In genomic region chr12:24950231-24950834, GRCh38 we compare ENCODE assay signal across 14 cellular contexts. TPM values are rescaled to one million over a fixed set of nuclear protein-coding genes. Genes with fewer than 3 reads are reported as not detected.
DNase-seq lines count a peak whose midpoint lies in the region; ATAC-seq and TF ChIP-seq lines count a peak whose summit lies in the region.
"Had no signal": no experiment of that assay in that cellular context is flagged by ENCODE, and none has a peak within 500 bp of the region (broad histone marks: within the 10 kb centered on the region; RNA-seq: fewer than 3 reads in every experiment).

No MANE protein-coding gene starts in this region.

- H3K9me3 ChIP-seq in ectodermal cell (ENCODE audit: control insufficient read depth, low read length) (no peaks in the 10 kb centered on the region), A673 (ENCODE audit: low read depth, low read length, poor library complexity, severe bottlenecking) (no peaks in the 10 kb centered on the region)
- H3K9me3 ChIP-seq: sigmoid colon had no signal

- TF ChIP-seq CTCF in GM13976 (IDR thresholded peaks at IDR 0.05; ENCODE audit: borderline replicate concordance, control extremely low read depth, extremely low read depth, insufficient read depth, missing control alignments), result no peak
- TF ChIP-seq CTCF in A673 (conservative IDR thresholded peaks at IDR 0.05; ENCODE audit: low read depth, low read length), result no peak

- POLR2A ChIA-PET in A673 (lab: Charles Lee; ENCODE audit: low non-redundant PET), result no interaction called here

- intact Hi-C loops in A673 (cut with micrococcal nuclease; ENCODE audit: unreplicated experiment), result no loop called here

- no peaks in the 10 kb centered on the region for H3K36me3 ChIP-seq in ectodermal cell (ENCODE audit: control insufficient read depth, insufficient read depth, low read length)
- no peaks in the 10 kb centered on the region for H3K36me3 ChIP-seq in A673 (ENCODE audit: insufficient read depth, low read length, poor library complexity, severe bottlenecking)
- H3K36me3 ChIP-seq: sigmoid colon had no signal

- H3K4me3 ChIP-seq in ectodermal cell (ENCODE audit: insufficient read depth, low read depth, low read length) (no peak overlapping the region), A673 (ENCODE audit: low read depth, low read length, poor library complexity, severe bottlenecking) (no peak overlapping the region)
- H3K4me3 ChIP-seq: sigmoid colon had no signal

- H3K4me1 ChIP-seq in ectodermal cell (ENCODE audit: control insufficient read depth, insufficient read depth, low read length) (no peaks in the 10 kb centered on the region), A673 (ENCODE audit: insufficient read depth, low read length, poor library complexity, severe bottlenecking) (peaks cover 22% of the 10 kb centered on the region)

- 91 to 92% methylated on average over 3 of the region's 3 CpGs for WGBS in ectodermal cell, 2 experiments

- no TSS peak for BruUV-seq in A673 (replicated peaks; lab: Mats Ljungman, UMichigan)

- H3K27me3 ChIP-seq in ectodermal cell (ENCODE audit: control insufficient read depth, insufficient read depth, low read length, poor library complexity, severe bottlenecking), result no peaks in the 10 kb centered on the region
- H3K27me3 ChIP-seq in A673 (replicated peaks; ENCODE audit: insufficient read depth, low read depth, low read length, poor library complexity), result no peaks in the 10 kb centered on the region

- DNase-seq in GM13976 (ENCODE audit: low spot score) (peak; percentile 55), occipital lobe (lab: John Stamatoyannopoulos, UW) (no peak), dedifferentiated amniotic fluid mesenchymal stem cell (ENCODE audit: extremely low spot score) (no peak), A673 (ENCODE audit: low spot score) (no peak), T-helper 1 cell (no peak)
- DNase-seq: left colon; NCI-H2227 treated with DMSO at 0.1 percent for 48 hours; sigmoid colon; stimulated activated naive CD4-positive, alpha-beta T cell treated with Interleukin-2 at 50 U/mL for 16 hours; T-helper 2 cell had no signal

- CTCF ChIA-PET in A673 (lab: Charles Lee), result no interaction called here

- in situ Hi-C loops in GM13976 (cut with MboI; ENCODE audit: low sequenced_read_pairs, unreplicated experiment), result no loop called here

- H3K27ac ChIP-seq in ectodermal cell (ENCODE audit: insufficient read depth, low read depth, low read length, poor library complexity, severe bottlenecking), result peak overlapping the region; percentile 11
- no peak overlapping the region for H3K27ac ChIP-seq in A673 (ENCODE audit: low read depth, low read length, poor library complexity, severe bottlenecking)
- H3K27ac ChIP-seq: epithelial cell of prostate, sigmoid colon had no signal

- ATAC-seq in GM21423 (IDR thresholded peaks at IDR 0.05; ENCODE audit: unreplicated experiment) (peak; percentile 38), HG03442 (IDR thresholded peaks at IDR 0.05; ENCODE audit: unreplicated experiment) (peak; percentile 35)
- ATAC-seq: left colon had no signal

RNA-seq across cellular contexts. Expression of gene BCAT1, which starts 1.4 kb away (rescaled TPM):
- 182 TPM for polyA plus RNA-seq in ectodermal cell (2013, experiment 1 of 4)
- polyA plus RNA-seq in ectodermal cell (2013, experiment 2 of 4), result 190 TPM
- 109 TPM for polyA plus RNA-seq in ectodermal cell (2013, experiment 3 of 4)
- polyA plus RNA-seq in ectodermal cell (2013, experiment 4 of 4), result 121 TPM
- total RNA-seq in occipital lobe (45.2 TPM), A673 (2021) (185 and 195 TPM in 2 replicates)
